24 cellular contexts compared by ENCODE assay signal in genomic region chr2:45074713-45075112, GRCh38.
"Had no signal": no experiment of that assay in that cellular context is flagged by ENCODE, and none has a peak within 500 bp of the region (broad histone marks: within the 10 kb centered on the region; RNA-seq: fewer than 3 reads in every experiment).

No MANE protein-coding gene starts in this region.

- FAIRE-seq: kidney, pancreas had no signal

- H3K27ac Mint-ChIP-seq: effector memory CD8-positive, alpha-beta T cell; immature natural killer cell had no signal

- DNase-seq: effector memory CD8-positive, alpha-beta T cell; esophagus squamous epithelium; foreskin fibroblast; glutamatergic neuron; immature natural killer cell; kidney; left cardiac atrium; left ventricle myocardium superior; mesenchymal stem cell; naive B cell; nucleus accumbens; pancreas; stimulated activated CD4-positive, alpha-beta T cell treated with anti-CD3 and anti-CD28 coated beads, Interleukin-2, amount 100 ng/mL, for 24 hours; stimulated activated CD4-positive, alpha-beta T cell treated with anti-CD3 and anti-CD28 coated beads, Interleukin-4, amount 100 ng/mL, for 4 hours; stimulated activated naive CD4-positive, alpha-beta T cell; stomach; substantia nigra; transverse colon had no signal

- ATAC-seq: effector memory CD8-positive, alpha-beta T cell; gastroesophageal sphincter; left cardiac atrium; left ventricle myocardium superior; pancreas; sciatic nerve had no signal

- H3K4me3 Mint-ChIP-seq: central memory CD8-positive, alpha-beta T cell; effector memory CD8-positive, alpha-beta T cell; immature natural killer cell; naive B cell had no signal

- H3K27ac ChIP-seq: esophagus squamous epithelium, gastroesophageal sphincter, pancreas, prostate gland, stomach, thoracic aorta, transverse colon had no signal

- H3K36me3 Mint-ChIP-seq: immature natural killer cell, naive B cell had no signal

- H3K9me3 Mint-ChIP-seq: central memory CD8-positive, alpha-beta T cell; effector memory CD8-positive, alpha-beta T cell had no signal

- H3K4me3 ChIP-seq: esophagus squamous epithelium, gastroesophageal sphincter, lung, pancreas, prostate gland, stomach, thoracic aorta, transverse colon had no signal

- H3K36me3 ChIP-seq: esophagus squamous epithelium, gastroesophageal sphincter, pancreas, prostate gland, stomach, thoracic aorta, transverse colon had no signal

- H3K4me1 Mint-ChIP-seq: central memory CD8-positive, alpha-beta T cell; immature natural killer cell; naive B cell had no signal

- H3K27me3 ChIP-seq: pancreas had no signal

- H3K4me1 ChIP-seq: esophagus squamous epithelium, gastroesophageal sphincter, pancreas, prostate gland, stomach, transverse colon had no signal

- H3K9me3 ChIP-seq: esophagus squamous epithelium, gastroesophageal sphincter, pancreas, prostate gland, stomach, thoracic aorta, transverse colon had no signal
